13 cellular contexts compared by ENCODE assay signal in genomic region chrX:40273356-40274050, GRCh38.
DNase-seq lines count a peak whose midpoint lies in the region; ATAC-seq and TF ChIP-seq lines count a peak whose summit lies in the region.
"Had no signal": no experiment of that assay in that cellular context is flagged by ENCODE, and none has a peak within 500 bp of the region (broad histone marks: within the 10 kb centered on the region; RNA-seq: fewer than 3 reads in every experiment).

No MANE protein-coding gene starts in this region.

- peaks cover 3% of the 10 kb centered on the region for H3K4me1 Mint-ChIP-seq in glutamatergic neuron (ENCODE audit: low read depth, unreplicated experiment)

- H4K20me1 ChIP-seq in osteoblast (ENCODE audit: insufficient read depth, low read length), result no peaks in the 10 kb centered on the region

- H3K4me3 ChIP-seq in HEK293 (ENCODE audit: low read depth, low read length) (no peak overlapping the region), osteoblast (ENCODE audit: insufficient read depth, low read length) (no peak overlapping the region), H7 (ENCODE audit: insufficient read depth, low read depth, low read length) (no peak overlapping the region)

- H3K4me3 Mint-ChIP-seq in glutamatergic neuron (ENCODE audit: unreplicated experiment), result no peak overlapping the region
- H3K4me3 Mint-ChIP-seq: natural killer cell treated with Interleukin-12 subunit alpha and Interleukin-12 subunit beta and Interleukin-15 and Interleukin-18, amount 100 ng/mL, for 72 hours; stimulated activated naive CD8-positive, alpha-beta T cell treated with anti-CD3 and anti-CD28 coated beads, Interleukin-15, Interleukin-2, amounts not matched to agents 100 ng/mL and 50 ng/mL, for 24 hours had no signal

- H3K27ac ChIP-seq in HEK293 (ENCODE audit: extremely low read depth, low read depth, low read length) (no peak overlapping the region), osteoblast (ENCODE audit: low read depth, low read length) (no peak overlapping the region)

- no peaks in the 10 kb centered on the region for H3K9me3 ChIP-seq in HEK293 (ENCODE audit: control insufficient read depth, insufficient read depth, low read depth, low read length)
- H3K9me3 ChIP-seq in osteoblast (ENCODE audit: low read depth, low read length), result peaks cover 4% of the 10 kb centered on the region

- H3K36me3 ChIP-seq in HEK293 (ENCODE audit: control insufficient read depth in 2 of 2, insufficient read depth in 1 of 2, low read length in 2 of 2) (no peaks in the 10 kb centered on the region), osteoblast (ENCODE audit: insufficient read depth, low read length) (no peaks in the 10 kb centered on the region), H7 (replicated peaks; ENCODE audit: control insufficient read depth, insufficient read depth, low read length) (no peaks in the 10 kb centered on the region)

- H3K27me3 ChIP-seq in osteoblast (ENCODE audit: insufficient read depth, low read length), result peaks cover 3% of the 10 kb centered on the region
- no peaks in the 10 kb centered on the region for H3K27me3 ChIP-seq in H7 (ENCODE audit: control insufficient read depth, insufficient read depth, low read length)

- no peaks in the 10 kb centered on the region for H3K36me3 Mint-ChIP-seq in glutamatergic neuron (ENCODE audit: unreplicated experiment)
- H3K36me3 Mint-ChIP-seq: natural killer cell treated with Interleukin-12 subunit alpha and Interleukin-12 subunit beta and Interleukin-15 and Interleukin-18, amount 100 ng/mL, for 72 hours had no signal

- no peaks in the 10 kb centered on the region for H3K9me3 Mint-ChIP-seq in glutamatergic neuron (ENCODE audit: unreplicated experiment)
- H3K9me3 Mint-ChIP-seq: natural killer cell treated with Interleukin-12 subunit alpha and Interleukin-12 subunit beta and Interleukin-15 and Interleukin-18, amount 100 ng/mL, for 72 hours had no signal

- TF ChIP-seq CTCF in HEK293 (tag by site-specific recombination; IDR thresholded peaks at IDR 0.05) (no peak), glutamatergic neuron (IDR thresholded peaks at IDR 0.05; ENCODE audit: partially characterized antibody, unreplicated experiment) (no peak), osteoblast (IDR thresholded peaks at IDR 0.05; ENCODE audit: extremely low read depth, low read depth, low read length) (no peak)

- no peak overlapping the region for H3K27ac Mint-ChIP-seq in glutamatergic neuron (ENCODE audit: unreplicated experiment)
- H3K27ac Mint-ChIP-seq: natural killer cell treated with Interleukin-12 subunit alpha and Interleukin-12 subunit beta and Interleukin-15 and Interleukin-18, amount 100 ng/mL, for 72 hours; stimulated activated naive CD8-positive, alpha-beta T cell treated with anti-CD3 and anti-CD28 coated beads, Interleukin-15, Interleukin-2, amounts not matched to agents 100 ng/mL and 50 ng/mL, for 24 hours had no signal

- POLR2A ChIA-PET in HEK293 (lab: Yijun Ruan, JAX), result no interaction called here

- H3K27me3 Mint-ChIP-seq in glutamatergic neuron (ENCODE audit: unreplicated experiment), result peaks cover 1% of the 10 kb centered on the region

- CTCF ChIA-PET in HEK293 (lab: Yijun Ruan, JAX), result interaction anchor here (0.8 kb wide), 1 partner anchor 8 kb away, joined by 3 read pairs; no protein-coding TSS in a partner anchor

- ATAC-seq in GM19397 (IDR thresholded peaks at IDR 0.05; ENCODE audit: unreplicated experiment) (no peak), HG03521 (IDR thresholded peaks at IDR 0.05; ENCODE audit: unreplicated experiment) (no peak)
- ATAC-seq: natural killer cell treated with Interleukin-12 subunit alpha and Interleukin-12 subunit beta and Interleukin-15 and Interleukin-18, amount 100 ng/mL, for 72 hours had no signal

- peak; percentile 18 for DNase-seq in glutamatergic neuron
- DNase-seq in osteoblast (ENCODE audit: insufficient read length, low spot score, missing footprints), result peak; percentile 54
- no peak for DNase-seq in H7
- DNase-seq in NCI-H2107 treated with DMSO at 0.1 percent for 48 hours (lab: John Stamatoyannopoulos, UW; ENCODE audit: unreplicated experiment), result no peak
- DNase-seq: activated CD4-positive, alpha-beta T cell treated with anti-CD3 and anti-CD28 coated beads for 1 hour; NCI-H187; stimulated activated CD4-positive, alpha-beta T cell treated with anti-CD3 and anti-CD28 coated beads, Interleukin-2, amount 100 ng/mL, for 24 hours had no signal

- H3K4me1 ChIP-seq in HEK293 (ENCODE audit: control insufficient read depth, insufficient read depth, low read length), result no peaks in the 10 kb centered on the region
- no peaks in the 10 kb centered on the region for H3K4me1 ChIP-seq in osteoblast (ENCODE audit: insufficient read depth, low read length)

- H3K4me2 ChIP-seq in osteoblast (ENCODE audit: insufficient read depth, low read length), result no peak overlapping the region

- H3K79me2 ChIP-seq in osteoblast (ENCODE audit: insufficient read depth, low read length), result no peaks in the 10 kb centered on the region

- no peak overlapping the region for H2AFZ ChIP-seq in osteoblast (ENCODE audit: low read length)

TF ChIP-seq in HEK293, 187 proteins besides CTCF, POLR2A, EP300 and RAD21:
- TF ChIP-seq ELK4 (IDR thresholded peaks at IDR 0.05; ENCODE audit: borderline replicate concordance, low read depth, low read length) (no peak), TRIM28 (IDR thresholded peaks at IDR 0.05; ENCODE audit: borderline replicate concordance, low read length) (peak; percentile 51; the same call in 1 of the 2 replicates), ZNF292 (tag by site-specific recombination; IDR thresholded peaks at IDR 0.05; ENCODE audit: borderline replicate concordance, low read depth) (no peak)

TF ChIP-seq in PFSK-1, 5 proteins besides CTCF, POLR2A, EP300 and RAD21:
- TF ChIP-seq POLR2AphosphoS5 (IDR thresholded peaks at IDR 0.05; ENCODE audit: low read depth, low read length) (no peak), FOXP2 (optimal IDR thresholded peaks at IDR 0.05; ENCODE audit: borderline replicate concordance, extremely low read depth, extremely low read length, insufficient read depth) (peak; percentile 84), SIN3A (IDR thresholded peaks at IDR 0.05; ENCODE audit: borderline replicate concordance, insufficient read depth, low read length) (peak; percentile 47; the same call in 1 of the 2 replicates), REST (IDR thresholded peaks at IDR 0.05; ENCODE audit: insufficient read depth in 1 of 2, low read depth in 2 of 2, low read length in 2 of 2) (no peak), TAF1 (IDR thresholded peaks at IDR 0.05; ENCODE audit: borderline replicate concordance, insufficient read depth, low read length) (no peak)
TF ChIP-seq in PFSK-1: peak in this region for 2.

Comparison
In these comparisons a context has a peak if more than half of its experiments do, and no peak if none do; other contexts are left out.
1. DNase-seq: peak in glutamatergic neuron (single experiment) and osteoblast (single experiment); none in H7 (single experiment) and NCI-H2107 treated with DMSO at 0.1 percent for 48 hours (single experiment).